ENCODE assay signal across 8 cellular contexts in the genomic region with DNA sequence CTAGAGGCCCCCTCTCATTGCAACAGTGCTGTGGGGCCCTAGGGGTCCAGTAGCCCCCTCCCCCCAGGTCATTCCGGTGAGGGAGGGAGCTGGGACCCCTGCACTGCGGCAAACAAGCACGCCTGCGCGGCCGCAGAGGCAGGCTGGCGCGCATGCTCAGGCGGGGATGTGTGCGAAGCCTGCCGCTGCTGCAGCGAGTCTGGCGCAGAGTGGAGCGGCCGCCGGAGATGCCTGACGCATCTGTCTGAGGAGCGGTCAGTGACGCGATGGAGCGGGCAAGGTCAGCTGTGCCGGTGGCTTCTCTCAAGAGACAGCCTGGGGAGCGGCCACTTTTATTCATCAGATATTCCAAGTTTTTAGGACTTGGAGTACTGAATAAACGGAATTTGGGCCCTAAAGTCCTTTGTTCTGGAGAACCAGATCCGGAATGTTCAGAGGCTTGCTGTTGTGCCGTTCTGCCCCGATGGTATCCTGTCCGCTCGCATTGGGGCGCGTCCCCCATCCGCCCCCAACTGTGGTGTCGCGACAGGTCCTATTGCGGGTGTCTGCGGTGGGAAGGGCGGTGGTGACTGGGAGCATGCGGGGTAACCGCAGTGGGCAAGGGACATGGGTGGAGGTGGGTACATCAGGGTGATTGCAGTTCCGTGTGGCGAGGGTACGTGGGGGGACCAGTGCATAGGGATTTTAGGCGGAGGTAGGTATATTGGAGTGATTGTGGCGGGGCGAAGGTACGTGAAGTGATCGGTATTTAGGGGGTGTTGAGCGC. TPM values are rescaled to one million over a fixed set of nuclear protein-coding genes. Genes with fewer than 3 reads are reported as not detected.
DNase-seq lines count a peak whose midpoint lies in the region; ATAC-seq and TF ChIP-seq lines count a peak whose summit lies in the region.

A gene (plus strand): TSS at position 205 of the 766 bp plus-strand sequence. CDS start 19,467 bp downstream, outside the sequence.
A gene with protein sequence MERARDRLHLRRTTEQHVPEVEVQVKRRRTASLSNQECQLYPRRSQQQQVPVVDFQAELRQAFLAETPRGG (plus strand): TSS at position 205 of the 766 bp plus-strand sequence. CDS start 62 bp downstream, at position 267.

- peaks cover 3% of the 10 kb centered on the region for H3K36me3 Mint-ChIP-seq in activated naive CD8-positive, alpha-beta T cell

- peaks cover 9% of the 10 kb centered on the region for H3K4me1 Mint-ChIP-seq in activated naive CD8-positive, alpha-beta T cell (ENCODE audit: low read depth)

- ATAC-seq in GM18858 (IDR thresholded peaks at IDR 0.05; ENCODE audit: unreplicated experiment): peak; percentile 58
- ATAC-seq in HG03520 (IDR thresholded peaks at IDR 0.05; ENCODE audit: unreplicated experiment): peak; percentile 45
- ATAC-seq in Right ventricle myocardium superior (ENCODE audit: poor library complexity): peak; percentile 80

- CTCF ChIA-PET in A673 (lab: Charles Lee): no interaction called here

- H3K27ac Mint-ChIP-seq in activated naive CD8-positive, alpha-beta T cell: peak within 1 kb of the TSS; percentile 93

- 39 to 49% (median 48%) methylated on average over 48 of the region's 48 CpGs for WGBS in ovary, 3 donors
- WGBS in thymus: 48% methylated on average over 48 of the region's 48 CpGs

- POLR2A ChIA-PET in A673 (lab: Charles Lee; ENCODE audit: low non-redundant PET): no interaction called here

- H3K4me1 ChIP-seq in A673 (ENCODE audit: insufficient read depth, low read length, poor library complexity, severe bottlenecking): no peaks in the 10 kb centered on the region
- H3K4me1 ChIP-seq in ovary (ENCODE audit: insufficient read depth): no peaks in the 10 kb centered on the region
- no peaks in the 10 kb centered on the region for H3K4me1 ChIP-seq in thymus (ENCODE audit: control insufficient read depth, insufficient read depth, low read length)

- peak within 1 kb of the TSS; percentile 89 for H3K4me3 Mint-ChIP-seq in activated naive CD8-positive, alpha-beta T cell

- H3K4me3 ChIP-seq in A673 (ENCODE audit: low read depth, low read length, poor library complexity, severe bottlenecking): peak within 1 kb of the TSS; percentile 82
- peak within 1 kb of the TSS; percentile 73 for H3K4me3 ChIP-seq in ovary
- H3K4me3 ChIP-seq in thymus (ENCODE audit: low read length): peak within 1 kb of the TSS; percentile 55

- no peaks in the 10 kb centered on the region for H3K27me3 ChIP-seq in A673 (replicated peaks; ENCODE audit: insufficient read depth, low read depth, low read length, poor library complexity)
- no peaks in the 10 kb centered on the region for H3K27me3 ChIP-seq in ovary
- H3K27me3 ChIP-seq in thymus (ENCODE audit: control insufficient read depth, insufficient read depth): no peaks in the 10 kb centered on the region

- H3K36me3 ChIP-seq in A673 (ENCODE audit: insufficient read depth, low read length, poor library complexity, severe bottlenecking): no peaks in the 10 kb centered on the region
- H3K36me3 ChIP-seq in ovary: no peaks in the 10 kb centered on the region
- H3K36me3 ChIP-seq in thymus (ENCODE audit: control insufficient read depth, insufficient read depth): no peaks in the 10 kb centered on the region

- no TSS peak for BruUV-seq in A673 (replicated peaks; lab: Mats Ljungman, UMichigan)

- no peaks in the 10 kb centered on the region for H3K27me3 Mint-ChIP-seq in activated naive CD8-positive, alpha-beta T cell

- H3K9me3 ChIP-seq in A673 (ENCODE audit: low read depth, low read length, poor library complexity, severe bottlenecking): peaks cover 8% of the 10 kb centered on the region
- H3K9me3 ChIP-seq in ovary: peaks cover 0 to 3% of the 10 kb centered on the region in 2 donors
- H3K9me3 ChIP-seq in thymus (ENCODE audit: control insufficient read depth): no peaks in the 10 kb centered on the region

- intact Hi-C loops in A673 (cut with micrococcal nuclease; ENCODE audit: unreplicated experiment): loop anchor here (10.0 kb wide), 1 partner anchor 90 kb away; no protein-coding TSS in a partner anchor
- intact Hi-C loops in Right ventricle myocardium superior (cut with DNase I): no loop called here
- intact Hi-C loops in ovary (cut with DNase I): no loop called here

- no peak for TF ChIP-seq EP300 in ovary (IDR thresholded peaks at IDR 0.05)

- peak; percentile 64 for DNase-seq in A673 (ENCODE audit: low spot score)
- peak; percentile 75 for DNase-seq in SK-N-DZ (ENCODE audit: low spot score)
- peak; percentile 87 for DNase-seq in Right ventricle myocardium superior
- DNase-seq in ovary: peak; percentile 62 to 78 (median 75)

- peak within 1 kb of the TSS; percentile 74 for H3K27ac ChIP-seq in A673 (ENCODE audit: low read depth, low read length, poor library complexity, severe bottlenecking)
- H3K27ac ChIP-seq in ovary: peak within 1 kb of the TSS; percentile 82 to 84
- peak within 1 kb of the TSS; percentile 93 for H3K27ac ChIP-seq in thymus (ENCODE audit: low read depth)

- no peak for TF ChIP-seq CTCF in A673 (conservative IDR thresholded peaks at IDR 0.05; ENCODE audit: low read depth, low read length)
- no peak for TF ChIP-seq CTCF in ovary (IDR thresholded peaks at IDR 0.05)

- TF ChIP-seq POLR2A in ovary (IDR thresholded peaks at IDR 0.05): peak; percentile 58

- H3K9me3 Mint-ChIP-seq in activated naive CD8-positive, alpha-beta T cell (ENCODE audit: low read depth): peaks cover 4% of the 10 kb centered on the region

RNA-seq across cellular contexts. Expression of the first gene that starts in this region (rescaled TPM):
- 83.0 and 99.6 TPM in 2 replicates for total RNA-seq in A673 (2021)
- polyA plus RNA-seq in SK-N-DZ (2014; cell fraction: cytosol; rRNA removed): 205 and 288 TPM in 2 replicates
- polyA plus RNA-seq in SK-N-DZ (2014; cell fraction: nucleus; rRNA removed): 105 and 116 TPM in 2 replicates
- 417 TPM for total RNA-seq in Right ventricle myocardium superior
- 100 to 1,000 TPM; 109 to 223 (median 137) TPM for total RNA-seq in ovary
- polyA plus RNA-seq in ovary: 100 to 1,000 TPM; 157 to 160 TPM
- 149 TPM for polyA plus RNA-seq in thymus

RNA-seq across cellular contexts. Expression of the second gene that starts in this region (rescaled TPM):
- 11.8 and 26.0 TPM in 2 replicates for total RNA-seq in A673 (2021)
- polyA plus RNA-seq in SK-N-DZ (2014; cell fraction: cytosol; rRNA removed): 0.70 and 9.3 TPM in 2 replicates
- polyA plus RNA-seq in SK-N-DZ (2014; cell fraction: nucleus; rRNA removed): 5.2 and 5.8 TPM in 2 replicates
- total RNA-seq in Right ventricle myocardium superior: 58.2 TPM
- total RNA-seq in ovary: 10 to 100 TPM in 6 of 7 donors, 1 to 10 TPM in 1; 9.2 to 37.0 (median 25.0) TPM
- 10 to 100 TPM in 1 of 2 donors, 1 to 10 TPM in 1; 3.9 to 54.8 TPM for polyA plus RNA-seq in ovary
- polyA plus RNA-seq in thymus: 8.9 TPM

Comparison
In these comparisons a context has a peak if more than half of its experiments do, and no peak if none do; other contexts are left out.
1. Peak in every context shown above with its lines: DNase-seq, ATAC-seq, H3K4me3 ChIP-seq and H3K27ac ChIP-seq.